ENCODE assay signal across 2 cellular contexts in the genomic region with DNA sequence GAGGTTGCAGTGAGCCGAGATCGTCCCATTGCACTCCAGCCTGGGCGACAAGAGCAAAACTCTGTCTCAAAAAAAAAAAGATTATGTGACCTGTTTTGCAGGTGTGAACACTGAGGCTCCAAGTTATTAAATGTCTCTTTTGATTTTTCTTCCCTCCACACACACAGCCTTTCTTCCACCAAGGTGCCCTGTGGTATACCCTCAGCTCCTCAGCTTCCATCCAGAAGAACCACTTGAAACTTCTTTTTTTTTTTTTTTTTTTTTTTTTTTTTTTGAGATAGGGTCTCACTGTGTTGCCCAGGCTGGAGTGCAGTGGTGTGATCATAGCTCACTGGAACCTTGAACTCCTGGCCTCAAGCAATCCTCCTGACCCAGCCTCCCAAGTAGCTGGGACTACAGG. TPM values are rescaled to one million over a fixed set of nuclear protein-coding genes. Genes with fewer than 3 reads are reported as not detected.
"Had no signal": no experiment of that assay in that cellular context is flagged by ENCODE, and none has a peak within 500 bp of the region (broad histone marks: within the 10 kb centered on the region; RNA-seq: fewer than 3 reads in every experiment).

No MANE protein-coding gene starts in this region.

RNA-seq across cellular contexts. Expression of gene ASPHD1, which starts 10.9 kb away (rescaled TPM):
- total RNA-seq: dermis blood vessel endothelial cell, gastrocnemius medialis had no signal
